Comparison of ENCODE assay signal across 2 cellular contexts in genomic region chr10:101061814-101062230, GRCh38.
TF ChIP-seq lines count a peak whose summit lies in the region.

Gene KAZALD1 (plus strand): TSS chr10:101061989. CDS start chr10:101062593, 604 bp downstream.

TF ChIP-seq in HCT116, 20 proteins besides CTCF, POLR2A, EP300 and RAD21 (continued from another document):
- no peak for TF ChIP-seq ZBTB33 (IDR thresholded peaks at IDR 0.05; ENCODE audit: extremely low read depth, insufficient replicate concordance, low read length)
TF ChIP-seq in HCT116: peak in this region for 0.

TF ChIP-seq in WTC11, 78 proteins besides CTCF, POLR2A, EP300 and RAD21 (continued from another document):
- TF ChIP-seq MLX (CRISPR knock-in tag; IDR thresholded peaks at IDR 0.05) (no peak), E2F1 (CRISPR knock-in tag; IDR thresholded peaks at IDR 0.05) (no peak), ERG (CRISPR knock-in tag; IDR thresholded peaks at IDR 0.05) (no peak)
